In the genomic region with DNA sequence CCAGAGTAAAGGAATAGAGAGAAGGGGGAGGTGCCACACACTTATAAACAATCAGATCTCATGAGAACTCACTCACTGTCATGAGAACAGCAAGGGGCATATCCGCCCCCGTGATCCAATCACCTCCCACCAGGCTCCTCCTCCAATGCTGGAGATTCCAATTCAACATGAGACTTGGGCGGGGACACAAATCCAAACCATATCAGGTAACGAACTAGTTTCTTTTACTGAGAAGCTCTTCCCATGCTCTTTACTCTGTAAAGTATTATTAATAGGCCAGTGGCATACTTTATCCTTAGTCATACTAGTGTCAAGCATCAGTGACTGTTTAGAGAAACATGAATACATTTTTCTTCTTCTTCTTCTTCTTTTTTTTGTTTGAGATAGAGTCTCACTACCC, we compare ENCODE assay signal across 18 cellular contexts. TPM values are rescaled to one million over a fixed set of nuclear protein-coding genes. Genes with fewer than 3 reads are reported as not detected.
"Had no signal": no experiment of that assay in that cellular context is flagged by ENCODE, and none has a peak within 500 bp of the region (broad histone marks: within the 10 kb centered on the region; RNA-seq: fewer than 3 reads in every experiment).

No MANE protein-coding gene starts in this region.

- H3K4me3 ChIP-seq: hepatocyte, right lobe of liver, spleen, transverse colon had no signal

- H3K27me3 Mint-ChIP-seq: progenitor cell of endocrine pancreas; stimulated activated naive B cell treated with anti-CD40 and anti-IgM and Interleukin-4, amounts not matched to agents 10 μg/mL and 1 μg/mL and 100 μg/mL, for 72 hours had no signal

- H3K4me1 Mint-ChIP-seq: activated CD4-positive, alpha-beta memory T cell treated with anti-CD3 and anti-CD28 coated beads, Interleukin-2, amount 10 ng/mL, durations not matched to agents 7 days and 5 days; activated naive CD8-positive, alpha-beta T cell treated with anti-CD3 and anti-CD28 coated beads, Interleukin-2, amount 10 ng/mL, durations not matched to agents 7 days and 5 days; memory B cell; nephron; stimulated activated naive B cell treated with anti-CD40 and anti-IgM and Interleukin-4, amounts not matched to agents 10 μg/mL and 1 μg/mL and 100 μg/mL, for 72 hours had no signal

- H3K36me3 ChIP-seq: right lobe of liver, spleen, transverse colon had no signal

- ATAC-seq: activated CD4-positive, CD25-positive, alpha-beta regulatory T cell treated with anti-CD3 and anti-CD28 coated beads, Interleukin-2, amount 50 U/mL, for 24 hours; right lobe of liver; stimulated activated naive B cell treated with anti-CD40 and anti-IgM and Interleukin-4, amounts not matched to agents 10 μg/mL and 1 μg/mL and 100 μg/mL, for 72 hours had no signal

- H2AFZ ChIP-seq: hepatocyte had no signal

- H3K4me3 Mint-ChIP-seq: activated CD4-positive, alpha-beta memory T cell treated with anti-CD3 and anti-CD28 coated beads, Interleukin-2, amount 10 ng/mL, durations not matched to agents 7 days and 5 days; activated naive CD8-positive, alpha-beta T cell treated with anti-CD3 and anti-CD28 coated beads, Interleukin-2, amount 10 ng/mL, durations not matched to agents 7 days and 5 days; memory B cell; nephron; stimulated activated naive B cell treated with anti-CD40 and anti-IgM and Interleukin-4, amounts not matched to agents 10 μg/mL and 1 μg/mL and 100 μg/mL, for 72 hours; T-helper 2 cell treated with Interferon-gamma antibody and Interleukin-4, amounts not matched to agents 5 μg/mL and 100 μg/mL, for 36 hours had no signal

- DNase-seq: activated CD4-positive, alpha-beta memory T cell treated with anti-CD3 and anti-CD28 coated beads, Interleukin-2, amount 10 ng/mL, durations not matched to agents 7 days and 5 days; activated CD8-positive, alpha-beta memory T cell treated with anti-CD3 and anti-CD28 coated beads, Interleukin-2, amount 50 U/mL, for 48 hours; activated naive CD8-positive, alpha-beta T cell treated with anti-CD3 and anti-CD28 coated beads, Interleukin-2, amount 10 ng/mL, durations not matched to agents 7 days and 5 days; aorta; caudate nucleus; effector memory CD4-positive, alpha-beta T cell; occipital lobe; right lobe of liver; spleen; stimulated activated CD4-positive, alpha-beta T cell treated with anti-CD3 and anti-CD28 coated beads, Interleukin-1b, Interleukin-23, amount 100 ng/mL, for 48 hours; stimulated activated naive B cell treated with anti-CD40 and anti-IgM and Interleukin-4, amounts not matched to agents 10 μg/mL and 1 μg/mL and 100 μg/mL, for 72 hours; transverse colon had no signal

- H3K9me3 ChIP-seq: right lobe of liver, transverse colon had no signal

- H3K4me1 ChIP-seq: right lobe of liver, spleen, transverse colon had no signal

- H3K4me2 ChIP-seq: hepatocyte had no signal

- H3K27ac ChIP-seq: hepatocyte, right lobe of liver, spleen, transverse colon had no signal

- H3K9me3 Mint-ChIP-seq: activated CD4-positive, alpha-beta memory T cell treated with anti-CD3 and anti-CD28 coated beads, Interleukin-2, amount 10 ng/mL, durations not matched to agents 7 days and 5 days; activated naive CD8-positive, alpha-beta T cell treated with anti-CD3 and anti-CD28 coated beads, Interleukin-2, amount 10 ng/mL, durations not matched to agents 7 days and 5 days; memory B cell; T-helper 2 cell treated with Interferon-gamma antibody and Interleukin-4, amounts not matched to agents 5 μg/mL and 100 μg/mL, for 36 hours had no signal

- H3K36me3 Mint-ChIP-seq: activated naive CD8-positive, alpha-beta T cell treated with anti-CD3 and anti-CD28 coated beads, Interleukin-2, amount 10 ng/mL, durations not matched to agents 7 days and 5 days; memory B cell; stimulated activated naive B cell treated with anti-CD40 and anti-IgM and Interleukin-4, amounts not matched to agents 10 μg/mL and 1 μg/mL and 100 μg/mL, for 72 hours had no signal

- H3K27me3 ChIP-seq: hepatocyte, right lobe of liver, transverse colon had no signal

- H3K27ac Mint-ChIP-seq: activated CD4-positive, alpha-beta memory T cell treated with anti-CD3 and anti-CD28 coated beads, Interleukin-2, amount 10 ng/mL, durations not matched to agents 7 days and 5 days; activated naive CD8-positive, alpha-beta T cell treated with anti-CD3 and anti-CD28 coated beads, Interleukin-2, amount 10 ng/mL, durations not matched to agents 7 days and 5 days; memory B cell; nephron; progenitor cell of endocrine pancreas; stimulated activated naive B cell treated with anti-CD40 and anti-IgM and Interleukin-4, amounts not matched to agents 10 μg/mL and 1 μg/mL and 100 μg/mL, for 72 hours; T-helper 2 cell treated with Interferon-gamma antibody and Interleukin-4, amounts not matched to agents 5 μg/mL and 100 μg/mL, for 36 hours had no signal

- H3K79me2 ChIP-seq: hepatocyte had no signal

RNA-seq across cellular contexts. Expression of gene ZNF488, which starts 39.4 kb away (rescaled TPM):
- total RNA-seq: activated naive CD8-positive, alpha-beta T cell treated with anti-CD3 and anti-CD28 coated beads, Interleukin-2, amount 10 ng/mL, durations not matched to agents 7 days and 5 days; right lobe of liver had no signal
